In the genomic region with DNA sequence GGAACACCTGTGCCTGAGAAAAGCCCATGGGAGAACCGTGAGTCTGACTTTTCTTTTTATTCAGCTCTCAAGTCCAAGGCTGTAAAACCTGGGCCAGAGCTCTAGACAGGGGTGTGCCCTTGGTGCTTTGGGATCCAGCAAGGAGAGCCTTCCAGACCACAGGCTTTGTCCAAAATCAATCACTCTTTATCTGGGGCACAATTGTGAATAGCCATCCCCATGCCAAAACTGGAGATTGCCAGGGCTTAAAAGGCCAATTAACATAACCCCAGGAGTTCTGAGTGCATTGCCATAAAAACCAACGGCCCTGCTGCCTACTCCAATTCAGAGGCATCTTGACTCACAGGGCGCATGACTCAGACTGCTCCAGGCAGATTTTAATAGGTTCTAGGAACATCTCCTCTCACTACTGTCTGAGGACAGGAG, we compare ENCODE assay signal across 12 cellular contexts.
DNase-seq lines count a peak whose midpoint lies in the region; ATAC-seq and TF ChIP-seq lines count a peak whose summit lies in the region.
"Had no signal": no experiment of that assay in that cellular context is flagged by ENCODE, and none has a peak within 500 bp of the region (broad histone marks: within the 10 kb centered on the region; RNA-seq: fewer than 3 reads in every experiment).

No MANE protein-coding gene starts in this region.

- BruUV-seq in mammary epithelial cell (replicated peaks; lab: Mats Ljungman, UMichigan), result no TSS peak

- DNase-seq in ELR (ENCODE audit: low read depth), result peak; percentile 94
- DNase-seq in NCI-H2107 (lab: John Stamatoyannopoulos, UW), result peak; percentile 69
- peak; percentile 94 for DNase-seq in mammary epithelial cell
- DNase-seq in stimulated activated CD4-positive, alpha-beta T cell treated with anti-CD3 and anti-CD28 coated beads, Interleukin-4, amount 100 ng/mL, for 24 hours, result no peak
- no peak for DNase-seq in activated T-cell treated with anti-CD3 and anti-CD28 coated beads, Interleukin-2, amount 50 U/mL, for 48 hours
- DNase-seq in colonic mucosa, result no peak
- DNase-seq: NCI-H510A; stimulated activated naive CD4-positive, alpha-beta T cell treated with Interleukin-2 at 50 U/mL for 16 hours had no signal

- H3K36me3 Mint-ChIP-seq in nephron (ENCODE audit: low read depth), result no peaks in the 10 kb centered on the region

- H3K4me3 ChIP-seq in mammary epithelial cell (replicated peaks in 1 of 3; ENCODE audit: insufficient read depth in 1 of 3, low read depth in 2 of 3, low read length in 3 of 3) (no peak overlapping the region), colonic mucosa (no peak overlapping the region)
- H3K4me3 ChIP-seq: GM12878 had no signal

- H3K27me3 ChIP-seq in mammary epithelial cell (ENCODE audit: insufficient read depth, low read length), result no peaks in the 10 kb centered on the region
- no peaks in the 10 kb centered on the region for H3K27me3 ChIP-seq in colonic mucosa

- H3K27ac ChIP-seq in mammary epithelial cell (ENCODE audit: insufficient read depth, low read depth, low read length) (peak overlapping the region; percentile 82), colonic mucosa (no peak overlapping the region)
- H3K27ac ChIP-seq: parathyroid adenoma had no signal

- intact Hi-C loops in mammary epithelial cell (cut with micrococcal nuclease) (loop anchor here (2.0 kb wide), 1 partner anchor 23 kb away; no protein-coding TSS in a partner anchor), colonic mucosa (cut with DNase I) (no loop called here)

- dilution Hi-C loops in mammary epithelial cell (cut with HindIII; ENCODE audit: low sequenced_read_pairs), result loop anchor here (25.0 kb wide), 1 partner anchor 105 kb away; no protein-coding TSS in a partner anchor

- H3K9me3 ChIP-seq in mammary epithelial cell (replicated peaks; ENCODE audit: insufficient read depth, low read length) (no peaks in the 10 kb centered on the region), colonic mucosa (no peaks in the 10 kb centered on the region)

- H3K27me3 Mint-ChIP-seq in nephron (ENCODE audit: low read depth), result no peaks in the 10 kb centered on the region

- peak overlapping the region; percentile 65 for H3K9ac ChIP-seq in mammary epithelial cell (ENCODE audit: insufficient read depth, low read length)
- no peak overlapping the region for H3K9ac ChIP-seq in colonic mucosa (ENCODE audit: low read depth in 2 of 2, low read length in 2 of 2)
- H3K9ac ChIP-seq: parathyroid adenoma had no signal

- 0% methylated on average over 3 of the region's 3 CpGs for WGBS in mammary epithelial cell (ENCODE audit: low coverage, missing lambda C conversion rate)

- H3K4me1 Mint-ChIP-seq in nephron, result peaks cover 32% of the 10 kb centered on the region

- no peak for ATAC-seq in GM21360 (IDR thresholded peaks at IDR 0.05; ENCODE audit: unreplicated experiment)
- ATAC-seq: GM12878 had no signal

- no peaks in the 10 kb centered on the region for H3K9me3 Mint-ChIP-seq in nephron

- CTCF ChIA-PET in mammary epithelial cell (lab: Charles Lee; ENCODE audit: low non-redundant PET), result no interaction called here

- H3K27ac Mint-ChIP-seq in nephron, result peak overlapping the region in 2 of 3 experiments; percentile 7 to 60

- H4K20me1 ChIP-seq in mammary epithelial cell (ENCODE audit: insufficient read depth, low read length), result no peaks in the 10 kb centered on the region

- TF ChIP-seq CTCF in mammary epithelial cell (conservative IDR thresholded peaks at IDR 0.05 in 1 of 2, IDR thresholded peaks at IDR 0.05 in 1 of 2; ENCODE audit: extremely low read depth in 1 of 2, insufficient read depth in 1 of 2, low read depth in 1 of 2, low read length in 2 of 2), result no peak
- no peak for TF ChIP-seq CTCF in nephron (IDR thresholded peaks at IDR 0.05; ENCODE audit: unreplicated experiment in 3 of 3)
- no peak for TF ChIP-seq CTCF in colonic mucosa (IDR thresholded peaks at IDR 0.05)

- peak overlapping the region; percentile 54 for H3K4me2 ChIP-seq in mammary epithelial cell (ENCODE audit: insufficient read depth, low read depth, low read length)

- in situ Hi-C loops in mammary epithelial cell (cut with MboI; ENCODE audit: low sequenced_read_pairs in 2 of 2), result no loop called here

- H3K36me3 ChIP-seq in mammary epithelial cell (ENCODE audit: insufficient read depth, low read length) (no peaks in the 10 kb centered on the region), colonic mucosa (no peaks in the 10 kb centered on the region)

- H3K4me1 ChIP-seq in mammary epithelial cell (ENCODE audit: insufficient read depth, low read length) (peaks cover 41% of the 10 kb centered on the region), colonic mucosa (no peaks in the 10 kb centered on the region)
- H3K4me1 ChIP-seq: parathyroid adenoma had no signal

- no peaks in the 10 kb centered on the region for H3K79me2 ChIP-seq in mammary epithelial cell (ENCODE audit: insufficient read depth, low read length)
- H3K79me2 ChIP-seq: parathyroid adenoma had no signal

- H2AFZ ChIP-seq in mammary epithelial cell (ENCODE audit: low read depth, low read length), result peak overlapping the region; percentile 7
- H2AFZ ChIP-seq: parathyroid adenoma had no signal

- H3K4me3 Mint-ChIP-seq in nephron, result no peak overlapping the region

Comparison
In these comparisons a context has a peak if more than half of its experiments do, and no peak if none do; other contexts are left out.
1. DNase-seq: peak in ELR (single experiment), NCI-H2107 (single experiment) and mammary epithelial cell (single experiment); none in stimulated activated CD4-positive, alpha-beta T cell treated with anti-CD3 and anti-CD28 coated beads, Interleukin-4, amount 100 ng/mL, for 24 hours (single experiment), activated T-cell treated with anti-CD3 and anti-CD28 coated beads, Interleukin-2, amount 50 U/mL, for 48 hours (0 of 2) and colonic mucosa (single experiment).